Comparison of ENCODE assay signal across 8 cellular contexts in genomic region chr4:147822128-147822527, GRCh38.
A peak's percentile ranks its signal among the peaks of the same experiment; 100 is the strongest.
DNase-seq lines count a peak whose midpoint lies in the region; ATAC-seq and TF ChIP-seq lines count a peak whose summit lies in the region.

No MANE protein-coding gene starts in this region.

- peak overlapping the region in 1 of 7 donors; percentile 27 for H3K27ac Mint-ChIP-seq in CD4-positive, alpha-beta memory T cell

- no peaks in the 10 kb centered on the region for H3K9me3 Mint-ChIP-seq in activated T-cell treated with anti-CD3 and anti-CD28 coated beads, Interleukin-2, amount 50 U/mL, for 4 hours
- H3K9me3 Mint-ChIP-seq in CD4-positive, alpha-beta memory T cell = no peaks in the 10 kb centered on the region

- TF ChIP-seq POLR2A in Peyer's patch (IDR thresholded peaks at IDR 0.05) (no peak), gastroesophageal sphincter (IDR thresholded peaks at IDR 0.05) (no peak)

- peaks cover 2% of the 10 kb centered on the region for H3K4me1 Mint-ChIP-seq in activated T-cell treated with anti-CD3 and anti-CD28 coated beads, Interleukin-2, amount 50 U/mL, for 4 hours (ENCODE audit: low read depth)
- H3K4me1 Mint-ChIP-seq in CD4-positive, alpha-beta memory T cell = peaks cover 0 to 4% (median under 1%) of the 10 kb centered on the region in 4 donors

- no peak overlapping the region for H3K4me3 Mint-ChIP-seq in activated T-cell treated with anti-CD3 and anti-CD28 coated beads, Interleukin-2, amount 50 U/mL, for 4 hours
- H3K4me3 Mint-ChIP-seq in CD4-positive, alpha-beta memory T cell = no peak overlapping the region

- intact Hi-C loops in sciatic nerve (cut with DNase I) = no loop called here
- intact Hi-C loops in CD4-positive, alpha-beta memory T cell (cut with micrococcal nuclease) = no loop called here

- POLR2A ChIA-PET in CD4-positive, alpha-beta memory T cell (lab: Charles Lee; ENCODE audit: partially characterized antibody) = no interaction called here

- DNase-seq in Peyer's patch (peak in 2 of 3 donors; percentile 29 to 78), sciatic nerve (ENCODE audit: low spot score) (peak; percentile 89), SW 1271 (lab: John Stamatoyannopoulos, UW) (no peak), NCI-H1048 (lab: John Stamatoyannopoulos, UW) (no peak)
- DNase-seq in activated T-cell treated with anti-CD3 and anti-CD28 coated beads, Interleukin-2, amount 50 U/mL, for 4 hours = no peak
- no peak for DNase-seq in CD4-positive, alpha-beta memory T cell

- TF ChIP-seq CTCF in Peyer's patch (IDR thresholded peaks at IDR 0.05) (no peak), gastroesophageal sphincter (IDR thresholded peaks at IDR 0.05) (no peak)

- H3K4me1 ChIP-seq in Peyer's patch (peaks cover 0 to 23% (median 0%) of the 10 kb centered on the region in 4 donors), gastroesophageal sphincter (peaks cover 33 to 99% (median 42%) of the 10 kb centered on the region in 3 donors)
- no peaks in the 10 kb centered on the region for H3K4me1 ChIP-seq in CD4-positive, alpha-beta memory T cell (ENCODE audit: insufficient read depth, low read length)

- H3K27me3 ChIP-seq in Peyer's patch (no peaks in the 10 kb centered on the region), gastroesophageal sphincter (no peaks in the 10 kb centered on the region)
- no peaks in the 10 kb centered on the region for H3K27me3 ChIP-seq in CD4-positive, alpha-beta memory T cell (ENCODE audit: insufficient read depth, low read length)

- TF ChIP-seq EP300 in gastroesophageal sphincter (IDR thresholded peaks at IDR 0.05) = no peak

- H3K27ac ChIP-seq in Peyer's patch (no peak overlapping the region), gastroesophageal sphincter (peak overlapping the region; percentile 60 to 96 (median 88))
- no peak overlapping the region for H3K27ac ChIP-seq in CD4-positive, alpha-beta memory T cell (ENCODE audit: low read depth, low read length)

- H3K36me3 ChIP-seq in Peyer's patch = peaks cover 0 to 5% (median 0%) of the 10 kb centered on the region in 3 donors
- H3K36me3 ChIP-seq in gastroesophageal sphincter = peaks cover 0 to 32% of the 10 kb centered on the region in 2 donors
- no peaks in the 10 kb centered on the region for H3K36me3 ChIP-seq in CD4-positive, alpha-beta memory T cell (ENCODE audit: insufficient read depth, low read length)

- H3K4me3 ChIP-seq in Peyer's patch = no peak overlapping the region
- H3K4me3 ChIP-seq in gastroesophageal sphincter = no peak overlapping the region
- no peak overlapping the region for H3K4me3 ChIP-seq in CD4-positive, alpha-beta memory T cell (ENCODE audit: low read length in 2 of 2)

- H3K9me3 ChIP-seq in Peyer's patch (no peaks in the 10 kb centered on the region), gastroesophageal sphincter (no peaks in the 10 kb centered on the region)
- H3K9me3 ChIP-seq in CD4-positive, alpha-beta memory T cell (ENCODE audit: control insufficient read depth in 1 of 2, low read length in 2 of 2) = no peaks in the 10 kb centered on the region

- peaks cover 7% of the 10 kb centered on the region for H3K36me3 Mint-ChIP-seq in activated T-cell treated with anti-CD3 and anti-CD28 coated beads, Interleukin-2, amount 50 U/mL, for 4 hours (ENCODE audit: insufficient read depth)
- peaks cover 7 to 23% of the 10 kb centered on the region in 2 donors for H3K36me3 Mint-ChIP-seq in CD4-positive, alpha-beta memory T cell

- CTCF ChIA-PET in CD4-positive, alpha-beta memory T cell (lab: Charles Lee; ENCODE audit: partially characterized antibody) = interaction anchor here (1.3 to 1.9 kb wide), 2 partner anchors 45 to 143 kb away, joined by 3 to 11 read pairs; no protein-coding TSS in a partner anchor

- ATAC-seq in GM18907 (IDR thresholded peaks at IDR 0.05; ENCODE audit: unreplicated experiment) (peak; percentile 18), gastroesophageal sphincter (peak; percentile 75), sciatic nerve (peak; percentile 90)
- no peak for ATAC-seq in activated T-cell treated with anti-CD3 and anti-CD28 coated beads, Interleukin-2, amount 50 U/mL, for 4 hours

- no peaks in the 10 kb centered on the region for H3K27me3 Mint-ChIP-seq in activated T-cell treated with anti-CD3 and anti-CD28 coated beads, Interleukin-2, amount 50 U/mL, for 4 hours (ENCODE audit: low read depth)
- H3K27me3 Mint-ChIP-seq in CD4-positive, alpha-beta memory T cell = no peaks in the 10 kb centered on the region

Comparison
In these comparisons a context has a peak if more than half of its experiments do, and no peak if none do; other contexts are left out.
1. ATAC-seq: peak in GM18907 (single experiment), gastroesophageal sphincter (single experiment) and sciatic nerve (single experiment); none in activated T-cell treated with anti-CD3 and anti-CD28 coated beads, Interleukin-2, amount 50 U/mL, for 4 hours (0 of 2).
2. DNase-seq: peak in Peyer's patch (2 of 3) and sciatic nerve (single experiment); none in SW 1271 (0 of 2), activated T-cell treated with anti-CD3 and anti-CD28 coated beads, Interleukin-2, amount 50 U/mL, for 4 hours (single experiment), NCI-H1048 (single experiment) and CD4-positive, alpha-beta memory T cell (0 of 5).
3. H3K27ac ChIP-seq: peak in gastroesophageal sphincter (4 of 4); none in Peyer's patch (0 of 4) and CD4-positive, alpha-beta memory T cell (single experiment).